Comparison of ENCODE assay signal across 9 cellular contexts in the genomic region with DNA sequence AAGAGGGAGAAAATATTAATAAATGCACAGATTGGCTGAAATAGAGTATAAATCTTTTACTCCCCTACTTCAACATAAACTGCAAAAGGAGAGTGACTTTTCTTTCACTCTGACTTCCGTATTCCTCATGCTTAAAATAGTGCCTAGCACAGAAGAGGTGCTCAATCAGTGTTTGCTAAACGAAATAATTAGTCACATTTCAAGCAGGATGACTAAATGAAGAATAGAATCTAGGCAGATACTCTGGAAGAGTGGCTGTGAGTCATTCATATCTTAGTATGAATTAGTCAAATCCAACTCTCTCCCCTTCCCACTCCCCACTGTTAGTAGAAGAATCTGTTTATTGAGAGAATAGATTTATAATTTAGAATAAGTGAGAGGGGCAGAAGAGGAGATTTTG. TPM values are rescaled to one million over a fixed set of nuclear protein-coding genes. Genes with fewer than 3 reads are reported as not detected.
DNase-seq lines count a peak whose midpoint lies in the region; ATAC-seq and TF ChIP-seq lines count a peak whose summit lies in the region.
"Had no signal": no experiment of that assay in that cellular context is flagged by ENCODE, and none has a peak within 500 bp of the region (broad histone marks: within the 10 kb centered on the region; RNA-seq: fewer than 3 reads in every experiment).

No MANE protein-coding gene starts in this region.

- no peaks in the 10 kb centered on the region for H3K9me3 Mint-ChIP-seq in CD4-positive, alpha-beta T cell
- no peaks in the 10 kb centered on the region for H3K9me3 Mint-ChIP-seq in activated CD4-positive, alpha-beta memory T cell treated with anti-CD3 and anti-CD28 coated beads, Interleukin-2, amount 10 ng/mL, durations not matched to agents 7 days and 5 days

- H2BK5ac ChIP-seq in neuronal stem cell (ENCODE audit: low read length) = no peak overlapping the region

- DNase-seq in CD4-positive, alpha-beta T cell = no peak
- DNase-seq in GM23248 (peak; percentile 92), kidney glomerular epithelial cell (lab: John Stamatoyannopoulos, UW) (peak; percentile 75), neuronal stem cell (ENCODE audit: low spot score) (no peak), HuH-7.5 (ENCODE audit: low spot score) (no peak), nucleus accumbens (lab: John Stamatoyannopoulos, UW) (no peak)
- DNase-seq in activated CD4-positive, alpha-beta memory T cell treated with anti-CD3 and anti-CD28 coated beads, Interleukin-2, amount 10 ng/mL, durations not matched to agents 7 days and 5 days = no peak
- DNase-seq: activated effector memory CD4-positive, alpha-beta T cell treated with anti-CD3 and anti-CD28 coated beads, Interleukin-2, amount 50 U/mL, for 16 hours had no signal

- H4K91ac ChIP-seq in neuronal stem cell (ENCODE audit: low read depth, low read length, poor library complexity) = no peak overlapping the region

- H2BK15ac ChIP-seq in neuronal stem cell (ENCODE audit: low read length) = no peak overlapping the region

- H2AK5ac ChIP-seq in neuronal stem cell (ENCODE audit: low read depth, low read length) = no peak overlapping the region

- no peak overlapping the region for H3K23ac ChIP-seq in neuronal stem cell (ENCODE audit: low read depth, low read length, poor library complexity)

- in situ Hi-C loops in GM23248 (cut with MboI) = no loop called here

- H3K4me1 ChIP-seq in GM23248 (ENCODE audit: insufficient read depth) = peaks cover 47% of the 10 kb centered on the region
- H3K4me1 ChIP-seq in neuronal stem cell (ENCODE audit: control insufficient read depth in 2 of 2, insufficient read depth in 1 of 2, low read depth in 1 of 2, low read length in 2 of 2) = peaks cover 0 to 1% of the 10 kb centered on the region in 2 donors

- no peak overlapping the region for H3K4ac ChIP-seq in neuronal stem cell (ENCODE audit: low read length)

- no peaks in the 10 kb centered on the region for H3K9me3 ChIP-seq in CD4-positive, alpha-beta T cell (ENCODE audit: control insufficient read depth, low read length)
- H3K9me3 ChIP-seq in GM23248 (ENCODE audit: low read depth) (no peaks in the 10 kb centered on the region), neuronal stem cell (replicated peaks in 1 of 2; ENCODE audit: control insufficient read depth in 2 of 2, insufficient read depth in 1 of 2, low read depth in 1 of 2, low read length in 2 of 2) (no peaks in the 10 kb centered on the region)

- POLR2A ChIA-PET in CD4-positive, alpha-beta T cell (lab: Charles Lee) = no interaction called here
- POLR2A ChIA-PET in activated CD4-positive, alpha-beta memory T cell treated with anti-CD3 and anti-CD28 coated beads, Interleukin-2, amount 10 ng/mL, durations not matched to agents 7 days and 5 days (lab: Charles Lee) = interaction anchor here (1.8 kb wide), 1 partner anchor 18 kb away, joined by 6 read pairs; the partner anchor contains the start of gene PLGRKT

- H3K9ac ChIP-seq in GM23248 = peak overlapping the region; percentile 19; the same call in 1 of the 2 replicates
- no peak overlapping the region for H3K9ac ChIP-seq in neuronal stem cell (ENCODE audit: low read depth, low read length, poor library complexity)

- peaks cover 31% of the 10 kb centered on the region for H3F3A ChIP-seq in GM23248 (ENCODE audit: insufficient read depth)

- H2AFZ ChIP-seq in GM23248 = peak overlapping the region; percentile 8
- no peak overlapping the region for H2AFZ ChIP-seq in neuronal stem cell (ENCODE audit: low read length)

- intact Hi-C loops in CD4-positive, alpha-beta T cell (cut with DNase I, micrococcal nuclease) = loop anchor here in 1 of 2 experiments (10.0 kb wide), 1 partner anchor 380 kb away; the partner anchor contains the start of gene ERMP1

- H3K4me3 Mint-ChIP-seq in CD4-positive, alpha-beta T cell = peak overlapping the region; percentile 3
- H3K4me3 Mint-ChIP-seq in activated CD4-positive, alpha-beta memory T cell treated with anti-CD3 and anti-CD28 coated beads, Interleukin-2, amount 10 ng/mL, durations not matched to agents 7 days and 5 days = peak overlapping the region; percentile 21

- no peak overlapping the region for H3K27ac Mint-ChIP-seq in CD4-positive, alpha-beta T cell
- peak overlapping the region; percentile 41 for H3K27ac Mint-ChIP-seq in activated CD4-positive, alpha-beta memory T cell treated with anti-CD3 and anti-CD28 coated beads, Interleukin-2, amount 10 ng/mL, durations not matched to agents 7 days and 5 days

- no peaks in the 10 kb centered on the region for H3K9me2 ChIP-seq in GM23248 (ENCODE audit: insufficient read depth)

- H4K20me1 ChIP-seq in GM23248 (ENCODE audit: insufficient read depth) = no peaks in the 10 kb centered on the region

- H3K27me3 ChIP-seq in CD4-positive, alpha-beta T cell (ENCODE audit: control insufficient read depth, insufficient read depth, low read length) = no peaks in the 10 kb centered on the region
- H3K27me3 ChIP-seq in GM23248 (replicated peaks; ENCODE audit: insufficient read depth) (no peaks in the 10 kb centered on the region), neuronal stem cell (ENCODE audit: control insufficient read depth in 3 of 3, insufficient read depth in 3 of 3, low read depth in 1 of 3, low read length in 3 of 3) (no peaks in the 10 kb centered on the region)

- H3K18ac ChIP-seq in neuronal stem cell (ENCODE audit: low read length) = no peak overlapping the region

- H3K79me1 ChIP-seq in neuronal stem cell (ENCODE audit: low read depth, low read length) = no peaks in the 10 kb centered on the region

- WGBS in GM23248 (ENCODE audit: low coverage in 1 of 2, low lambda C conversion rate in 2 of 2, missing lambda C conversion rate in 2 of 2), 2 experiments = 0% methylated on average over 2 of the region's 2 CpGs
- no CpG with 5 or more reads among the region's 2 CpGs for WGBS in neuronal stem cell (ENCODE audit: extremely low coverage in 2 of 2, insufficient read length in 2 of 2, insufficient replicate concordance in 1 of 2), 2 donors

- peaks cover 14% of the 10 kb centered on the region; the same call in 1 of the 2 replicates for H3K36me3 ChIP-seq in GM23248 (ENCODE audit: low read depth)
- no peaks in the 10 kb centered on the region for H3K36me3 ChIP-seq in neuronal stem cell (replicated peaks in 1 of 2; ENCODE audit: control insufficient read depth in 2 of 2, insufficient read depth in 2 of 2, low read length in 2 of 2)

- H3K27me3 Mint-ChIP-seq in CD4-positive, alpha-beta T cell = no peaks in the 10 kb centered on the region
- H3K27me3 Mint-ChIP-seq in activated CD4-positive, alpha-beta memory T cell treated with anti-CD3 and anti-CD28 coated beads, Interleukin-2, amount 10 ng/mL, durations not matched to agents 7 days and 5 days = no peaks in the 10 kb centered on the region

- H3K4me2 ChIP-seq in GM23248 (ENCODE audit: unreplicated experiment) (peak overlapping the region; percentile 66), neuronal stem cell (ENCODE audit: insufficient read depth, low read length, poor library complexity, severe bottlenecking) (no peak overlapping the region)

- no peak overlapping the region for H2BK120ac ChIP-seq in neuronal stem cell (ENCODE audit: low read depth, low read length)

- peaks cover 43% of the 10 kb centered on the region for H3K36me3 Mint-ChIP-seq in CD4-positive, alpha-beta T cell (ENCODE audit: low read depth)
- peaks cover 35% of the 10 kb centered on the region for H3K36me3 Mint-ChIP-seq in activated CD4-positive, alpha-beta memory T cell treated with anti-CD3 and anti-CD28 coated beads, Interleukin-2, amount 10 ng/mL, durations not matched to agents 7 days and 5 days (ENCODE audit: low read depth)

- H3K4me3 ChIP-seq in GM23248 (peak overlapping the region; percentile 32), neuronal stem cell (ENCODE audit: low read length in 2 of 2) (no peak overlapping the region)

- H4K8ac ChIP-seq in neuronal stem cell (ENCODE audit: low read depth, low read length) = no peak overlapping the region

- no peak for ATAC-seq in CD4-positive, alpha-beta T cell (ENCODE audit: poor library complexity)
- ATAC-seq in HG03469 (IDR thresholded peaks at IDR 0.05; ENCODE audit: unreplicated experiment) = no peak

- peaks cover 57% of the 10 kb centered on the region for H3K4me1 Mint-ChIP-seq in CD4-positive, alpha-beta T cell (ENCODE audit: low read depth)
- peaks cover 73% of the 10 kb centered on the region for H3K4me1 Mint-ChIP-seq in activated CD4-positive, alpha-beta memory T cell treated with anti-CD3 and anti-CD28 coated beads, Interleukin-2, amount 10 ng/mL, durations not matched to agents 7 days and 5 days

- TF ChIP-seq CTCF in CD4-positive, alpha-beta T cell (IDR thresholded peaks at IDR 0.05) = no peak

- CTCF ChIA-PET in CD4-positive, alpha-beta T cell (lab: Charles Lee) = interaction anchor here (1.0 kb wide), 1 partner anchor 145 kb away, joined by 3 read pairs; no protein-coding TSS in a partner anchor
- CTCF ChIA-PET in activated CD4-positive, alpha-beta memory T cell treated with anti-CD3 and anti-CD28 coated beads, Interleukin-2, amount 10 ng/mL, durations not matched to agents 7 days and 5 days (lab: Charles Lee) = interaction anchor here (1.0 to 1.4 kb wide), 2 partner anchors 13 to 135 kb away, joined by 3 read pairs; no protein-coding TSS in a partner anchor

- no peak overlapping the region for H3K14ac ChIP-seq in neuronal stem cell (ENCODE audit: low read length)

- peaks cover 73% of the 10 kb centered on the region for H3K79me2 ChIP-seq in GM23248 (ENCODE audit: insufficient read depth)

- H3K27ac ChIP-seq in CD4-positive, alpha-beta T cell (ENCODE audit: low read depth, low read length) = no peak overlapping the region
- H3K27ac ChIP-seq in GM23248 = peak overlapping the region; percentile 61
- no peak overlapping the region for H3K27ac ChIP-seq in neuronal stem cell (replicated peaks; ENCODE audit: low read length)

- H2BK12ac ChIP-seq in neuronal stem cell (ENCODE audit: low read length) = no peak overlapping the region

RNA-seq across cellular contexts. Expression of gene CD274, which starts 4.8 kb away (rescaled TPM):
- 1 to 10 TPM; 5.3 to 6.3 TPM for total RNA-seq in CD4-positive, alpha-beta T cell
- 4.2 and 4.3 TPM in 2 replicates for total RNA-seq in GM23248 (2014; rRNA removed; shearing (Covaris generic))
- polyA plus RNA-seq in GM23248 (2016; fragmentation: Nextera tagmentation; extraction: Ambion mirVana) = 3.6 and 5.2 TPM in 2 replicates
- 10 to 100 TPM; 12.4 to 12.6 TPM for total RNA-seq in activated CD4-positive, alpha-beta memory T cell treated with anti-CD3 and anti-CD28 coated beads, Interleukin-2, amount 10 ng/mL, durations not matched to agents 7 days and 5 days
- 0.06 TPM for polyA plus RNA-seq in neuronal stem cell (2013, experiment 1 of 2)
- polyA plus RNA-seq in neuronal stem cell (2013, experiment 2 of 2) = 0.06 TPM

RNA-seq across cellular contexts. Expression of gene PLGRKT, which starts 17.5 kb away (rescaled TPM):
- total RNA-seq in CD4-positive, alpha-beta T cell = 10 to 100 TPM; 13.8 to 15.6 TPM
- 12.9 and 28.3 TPM in 2 replicates for total RNA-seq in GM23248 (2014; rRNA removed; shearing (Covaris generic))
- polyA plus RNA-seq in GM23248 (2016; fragmentation: Nextera tagmentation; extraction: Ambion mirVana) = 35.5 and 40.3 TPM in 2 replicates
- total RNA-seq in activated CD4-positive, alpha-beta memory T cell treated with anti-CD3 and anti-CD28 coated beads, Interleukin-2, amount 10 ng/mL, durations not matched to agents 7 days and 5 days = 10 to 100 TPM; 32.0 TPM
- 38.1 TPM for polyA plus RNA-seq in neuronal stem cell (2013, experiment 1 of 2)
- 39.9 TPM for polyA plus RNA-seq in neuronal stem cell (2013, experiment 2 of 2)

RNA-seq across cellular contexts. Expression of gene PDCD1LG2, which starts 55.1 kb away (rescaled TPM):
- under 1 TPM; 0.11 to 0.17 TPM for total RNA-seq in CD4-positive, alpha-beta T cell
- total RNA-seq in GM23248 (2014; rRNA removed; shearing (Covaris generic)) = 34.7 and 36.8 TPM in 2 replicates
- polyA plus RNA-seq in GM23248 (2016; fragmentation: Nextera tagmentation; extraction: Ambion mirVana) = 31.7 and 33.5 TPM in 2 replicates
- 1 to 10 TPM; 4.1 to 4.8 TPM for total RNA-seq in activated CD4-positive, alpha-beta memory T cell treated with anti-CD3 and anti-CD28 coated beads, Interleukin-2, amount 10 ng/mL, durations not matched to agents 7 days and 5 days
- not detected for polyA plus RNA-seq in neuronal stem cell (2013, experiment 1 of 2)
- not detected for polyA plus RNA-seq in neuronal stem cell (2013, experiment 2 of 2)

Comparison
In these comparisons a context has a peak if more than half of its experiments do, and no peak if none do; other contexts are left out.
1. DNase-seq: peak in GM23248 (single experiment) and kidney glomerular epithelial cell (single experiment); none in CD4-positive, alpha-beta T cell (0 of 10), activated CD4-positive, alpha-beta memory T cell treated with anti-CD3 and anti-CD28 coated beads, Interleukin-2, amount 10 ng/mL, durations not matched to agents 7 days and 5 days (single experiment), neuronal stem cell (single experiment), HuH-7.5 (single experiment) and nucleus accumbens (0 of 56).
2. RNA of gene PDCD1LG2, which starts 55.1 kb away (total RNA-seq): 34.7 to 36.8 TPM in GM23248 and 4.1 to 4.8 TPM in activated CD4-positive, alpha-beta memory T cell treated with anti-CD3 and anti-CD28 coated beads, Interleukin-2, amount 10 ng/mL, durations not matched to agents 7 days and 5 days; 0.11 to 0.17 TPM in CD4-positive, alpha-beta T cell; every median in the first group is over 4 times any median in the second.